In the genomic region with DNA sequence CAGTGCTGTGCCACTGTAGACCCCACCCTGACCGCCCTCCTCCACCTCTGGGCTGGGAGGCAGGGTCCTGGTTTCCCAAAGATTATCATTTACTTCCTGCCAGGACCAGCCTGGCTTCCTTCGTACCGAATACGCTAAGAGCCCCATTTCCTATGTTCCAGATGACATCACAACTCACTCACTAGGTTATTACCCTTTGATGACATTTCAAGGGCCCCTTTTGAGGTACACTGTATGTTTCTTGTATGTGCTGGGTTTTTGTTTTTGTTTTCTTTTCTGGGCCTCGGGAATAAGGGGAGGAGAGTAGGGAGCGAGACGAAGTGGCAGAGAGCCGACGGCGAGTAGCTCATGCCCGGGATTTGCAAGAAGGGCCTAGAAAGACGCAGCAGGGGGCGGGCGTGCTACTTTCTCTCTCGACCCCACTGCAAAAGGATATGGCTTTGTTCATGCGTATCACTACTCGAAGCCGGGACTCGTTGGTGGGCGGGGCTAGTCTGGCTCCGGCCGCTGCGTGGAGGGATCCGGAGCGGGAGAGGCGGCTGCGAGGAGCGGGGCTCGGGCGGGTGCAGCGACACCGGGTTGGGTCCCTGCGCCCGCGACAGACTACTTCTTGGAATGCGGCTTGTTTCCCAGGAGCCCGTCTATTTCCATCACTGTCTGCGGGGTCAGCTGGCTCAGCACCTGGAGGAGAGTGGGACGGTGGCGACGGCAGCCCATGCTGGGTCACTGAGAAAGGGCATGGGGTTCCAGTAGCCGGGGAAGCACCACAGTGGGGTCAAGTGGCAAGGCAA, we compare ENCODE assay signal across 8 cellular contexts. TPM values are rescaled to one million over a fixed set of nuclear protein-coding genes. Genes with fewer than 3 reads are reported as not detected.
DNase-seq lines count a peak whose midpoint lies in the region; ATAC-seq and TF ChIP-seq lines count a peak whose summit lies in the region.

No MANE protein-coding gene starts in this region.

- CTCF ChIA-PET in RWPE1 (lab: Yijun Ruan, JAX): interaction anchor here (1.1 kb wide), 1 partner anchor 135 kb away, joined by 3 read pairs; no protein-coding TSS in a partner anchor

- H3K4me3 ChIP-seq in heart left ventricle: peak overlapping the region in 11 of 12 donors; percentile 9 to 61 (median 52)
- peak overlapping the region; percentile 35 to 62 for H3K4me3 ChIP-seq in testis

- no peak for TF ChIP-seq CTCF in RWPE1 (conservative IDR thresholded peaks at IDR 0.05; ENCODE audit: low read depth)
- peak in 1 of 12 donors; percentile 21 for TF ChIP-seq CTCF in heart left ventricle (IDR thresholded peaks at IDR 0.05)
- TF ChIP-seq CTCF in testis (IDR thresholded peaks at IDR 0.05): no peak

- peak; percentile 85 to 97 (median 94) for ATAC-seq in heart left ventricle

- peak overlapping the region; percentile 52 for H3K27ac ChIP-seq in RWPE1
- H3K27ac ChIP-seq in heart left ventricle: peak overlapping the region; percentile 25 to 81 (median 70)
- peak overlapping the region; percentile 31 to 37 for H3K27ac ChIP-seq in testis

- H3K36me3 ChIP-seq in heart left ventricle (no peaks in the 10 kb centered on the region), testis (ENCODE audit: low read depth, missing control alignments) (no peaks in the 10 kb centered on the region)

- DNase-seq in EL (peak; percentile 64), RWPE1 (ENCODE audit: low spot score) (peak; percentile 56), heart left ventricle (peak; percentile 88 to 92 (median 90)), pons (ENCODE audit: low spot score) (peak; percentile 53), testis (peak; percentile 90), LoVo (ENCODE audit: low spot score) (no peak), NK-92 (lab: John Stamatoyannopoulos, UW; ENCODE audit: unreplicated experiment) (no peak)
- DNase-seq in activated naive CD8-positive, alpha-beta T cell treated with anti-CD3 and anti-CD28 coated beads, Interleukin-2, amount 50 U/mL, for 16 hours (ENCODE audit: low read depth, low spot score): peak; percentile 77

- peaks cover 0 to 15% (median 9%) of the 10 kb centered on the region in 12 donors for H3K4me1 ChIP-seq in heart left ventricle
- peaks cover 11% of the 10 kb centered on the region for H3K4me1 ChIP-seq in testis

- WGBS in heart left ventricle, 4 donors: 4 to 13% (median 6%) methylated on average over 21 to 42 of the region's 42 CpGs
- WGBS in testis, 2 donors: 4 to 10% methylated on average over 38 to 42 of the region's 42 CpGs

- no peaks in the 10 kb centered on the region for H3K9me3 ChIP-seq in heart left ventricle
- no peaks in the 10 kb centered on the region for H3K9me3 ChIP-seq in testis

- POLR2A ChIA-PET in RWPE1 (lab: Yijun Ruan, JAX; ENCODE audit: low non-redundant PET): no interaction called here

- H3K27me3 ChIP-seq in heart left ventricle: no peaks in the 10 kb centered on the region
- no peaks in the 10 kb centered on the region for H3K27me3 ChIP-seq in testis

- TF ChIP-seq POLR2A in heart left ventricle (IDR thresholded peaks at IDR 0.05): peak in 1 of 2 donors; percentile 64
- no peak for TF ChIP-seq POLR2A in testis (IDR thresholded peaks at IDR 0.05)

- intact Hi-C loops in heart left ventricle (cut with DNase I): no loop called here
- intact Hi-C loops in testis (cut with DNase I; ENCODE audit: low total_unique reads): no loop called here

RNA-seq across cellular contexts. Expression of gene RNF227, which starts 6.6 kb away (rescaled TPM):
- total RNA-seq in heart left ventricle: 1 to 10 TPM in 5 of 9 donors, under 1 TPM in 4; 0.51 to 4.9 (median 1.1) TPM
- under 1 TPM; 0.79 to 0.88 TPM for polyA plus RNA-seq in heart left ventricle
- 10 to 100 TPM; 16.2 to 27.9 TPM for total RNA-seq in testis
- polyA plus RNA-seq in testis (ENCODE audit: insufficient read depth, low read depth, low replicate concordance): 6.5 TPM

RNA-seq across cellular contexts. Expression of gene KCNAB3, which starts 7.0 kb away (rescaled TPM):
- total RNA-seq in heart left ventricle: 1 to 10 TPM in 2 of 9 donors, under 1 TPM in 5, not detected in 2; 0.19 to 1.7 (median 0.38) TPM
- polyA plus RNA-seq in heart left ventricle: under 1 TPM; 0.22 to 0.88 TPM
- total RNA-seq in testis: 1 to 10 TPM; 4.3 to 5.2 TPM
- polyA plus RNA-seq in testis (ENCODE audit: insufficient read depth, low read depth, low replicate concordance): 3.3 TPM

RNA-seq across cellular contexts. Expression of gene TRAPPC1, which starts 9.1 kb away (rescaled TPM):
- 100 to 1,000 TPM in 6 of 9 donors, 10 to 100 TPM in 3; 60.8 to 170 (median 125) TPM for total RNA-seq in heart left ventricle
- 100 to 1,000 TPM; 136 to 156 TPM for polyA plus RNA-seq in heart left ventricle
- 10 to 100 TPM; 76.1 to 96.1 TPM for total RNA-seq in testis
- polyA plus RNA-seq in testis (ENCODE audit: insufficient read depth, low read depth, low replicate concordance): 115 TPM

RNA-seq across cellular contexts. Expression of gene CNTROB, which starts 9.3 kb away (rescaled TPM):
- total RNA-seq in heart left ventricle (10 to 100 TPM in 4 of 9 donors, 1 to 10 TPM in 5; 7.9 to 19.2 (median 9.7) TPM), testis (100 to 1,000 TPM in 1 of 2 donors, 10 to 100 TPM in 1; 79.2 to 111 TPM)
- polyA plus RNA-seq in heart left ventricle (10 to 100 TPM; 11.2 to 15.4 TPM), testis (ENCODE audit: insufficient read depth, low read depth, low replicate concordance) (153 TPM)

RNA-seq across cellular contexts. Expression of gene CHD3, which starts 34.1 kb away (rescaled TPM):
- total RNA-seq in heart left ventricle: 10 to 100 TPM in 6 of 9 donors, 1 to 10 TPM in 3; 6.7 to 30.6 (median 13.6) TPM
- 10 to 100 TPM; 17.5 to 17.9 TPM for polyA plus RNA-seq in heart left ventricle
- 100 to 1,000 TPM; 111 to 123 TPM for total RNA-seq in testis
- polyA plus RNA-seq in testis (ENCODE audit: insufficient read depth, low read depth, low replicate concordance): 62.3 TPM

Comparison
In these comparisons a context has a peak if more than half of its experiments do, and no peak if none do; other contexts are left out.
1. DNase-seq: peak in EL (single experiment), RWPE1 (single experiment), activated naive CD8-positive, alpha-beta T cell treated with anti-CD3 and anti-CD28 coated beads, Interleukin-2, amount 50 U/mL, for 16 hours (single experiment), heart left ventricle (5 of 5), pons (single experiment) and testis (single experiment); none in LoVo (single experiment) and NK-92 (single experiment).
2. Peak in every context shown above with its lines, with median percentiles within 50 percentile points of each other: H3K27ac ChIP-seq.